Comparison of ENCODE assay signal across 20 cellular contexts in genomic region chr3:46289961-46290360, GRCh38. TPM values are rescaled to one million over a fixed set of nuclear protein-coding genes. Genes with fewer than 3 reads are reported as not detected.
"Had no signal": no experiment of that assay in that cellular context is flagged by ENCODE, and none has a peak within 500 bp of the region (broad histone marks: within the 10 kb centered on the region; RNA-seq: fewer than 3 reads in every experiment).

No MANE protein-coding gene starts in this region.

- H3K9me3 ChIP-seq: transverse colon had no signal

- H3K9me3 Mint-ChIP-seq: activated naive CD4-positive, alpha-beta T cell treated with anti-CD3 and anti-CD28 coated beads for 36 hours; activated naive CD8-positive, alpha-beta T cell treated with anti-CD3 and anti-CD28 coated beads, Interleukin-2, amount 50 U/mL, for 24 hours; activated T-helper 2 cell treated with anti-CD3 and anti-CD28 coated beads, Interferon-gamma antibody, Interleukin-2, Interleukin-4, amounts not matched to agents 10 μg/mL and 5 μg/mL and 100 μg/mL, durations not matched to agents 14 hours and 24 hours and 36 hours; effector memory CD8-positive, alpha-beta T cell; immature natural killer cell had no signal

- H3K36me3 ChIP-seq: transverse colon had no signal

- ATAC-seq: activated CD4-positive, CD25-positive, alpha-beta regulatory T cell treated with anti-CD3 and anti-CD28 coated beads, Interleukin-2, amount 50 U/mL, for 24 hours; activated naive CD8-positive, alpha-beta T cell treated with anti-CD3 and anti-CD28 coated beads, Interleukin-2, amount 50 U/mL, for 24 hours; effector memory CD8-positive, alpha-beta T cell; right cardiac atrium had no signal

- H3K4me3 ChIP-seq: skin epidermis, transverse colon had no signal

- DNase-seq: activated CD4-positive, alpha-beta T cell treated with anti-CD3 and anti-CD28 coated beads, Interleukin-2, amount 50 U/mL, for 4 hours; activated naive CD4-positive, alpha-beta T cell treated with anti-CD3 and anti-CD28 coated beads for 36 hours; activated naive CD8-positive, alpha-beta T cell treated with anti-CD3 and anti-CD28 coated beads, Interleukin-2, amount 50 U/mL, for 24 hours; aorta; cerebellar nuclear complex; effector memory CD8-positive, alpha-beta T cell; foreskin melanocyte; head of caudate nucleus; immature natural killer cell; right cardiac atrium; stimulated activated CD4-positive, alpha-beta T cell treated with anti-CD3 and anti-CD28 coated beads, Interleukin-15, amount 100 ng/mL, for 24 hours; stimulated activated CD4-positive, alpha-beta T cell treated with anti-CD3 and anti-CD28 coated beads, Interleukin-4, amount 100 ng/mL, for 1 hour; stimulated activated naive CD4-positive, alpha-beta T cell; substantia nigra; transverse colon had no signal

- H3K4me1 ChIP-seq: transverse colon had no signal

- H3K27ac ChIP-seq: transverse colon had no signal

- H3K4me3 Mint-ChIP-seq: activated naive CD4-positive, alpha-beta T cell treated with anti-CD3 and anti-CD28 coated beads for 36 hours; activated naive CD8-positive, alpha-beta T cell treated with anti-CD3 and anti-CD28 coated beads, Interleukin-2, amount 50 U/mL, for 24 hours; immature natural killer cell had no signal

- H3K27me3 ChIP-seq: transverse colon had no signal

- H3K36me3 Mint-ChIP-seq: immature natural killer cell had no signal

- H3K27ac Mint-ChIP-seq: activated naive CD4-positive, alpha-beta T cell treated with anti-CD3 and anti-CD28 coated beads for 36 hours; activated naive CD8-positive, alpha-beta T cell treated with anti-CD3 and anti-CD28 coated beads, Interleukin-2, amount 50 U/mL, for 24 hours; activated T-helper 2 cell treated with anti-CD3 and anti-CD28 coated beads, Interferon-gamma antibody, Interleukin-2, Interleukin-4, amounts not matched to agents 10 μg/mL and 5 μg/mL and 100 μg/mL, durations not matched to agents 14 hours and 24 hours and 36 hours; progenitor cell of endocrine pancreas had no signal

RNA-seq across cellular contexts. Expression of gene CCR3, which starts 47.7 kb away (rescaled TPM):
- total RNA-seq: activated naive CD4-positive, alpha-beta T cell treated with anti-CD3 and anti-CD28 coated beads for 36 hours; activated T-helper 2 cell treated with anti-CD3 and anti-CD28 coated beads, Interferon-gamma antibody, Interleukin-2, Interleukin-4, amounts not matched to agents 10 μg/mL and 5 μg/mL and 100 μg/mL, durations not matched to agents 14 hours and 24 hours and 36 hours; mesenteric fat pad; progenitor cell of endocrine pancreas; right cardiac atrium; transverse colon had no signal
